1 cellular context compared by ENCODE assay signal in genomic region chr14:99612065-99612736, GRCh38.
TF ChIP-seq lines count a peak whose summit lies in the region.

No MANE protein-coding gene starts in this region.

TF ChIP-seq in HepG2, 621 proteins besides CTCF, POLR2A, EP300 and RAD21:
- TF ChIP-seq ZNF768 (CRISPR knock-in tag; IDR thresholded peaks at IDR 0.05) = no peak
- no peak for TF ChIP-seq ZNF207 (IDR thresholded peaks at IDR 0.05; ENCODE audit: borderline replicate concordance)
- TF ChIP-seq STAT6 (CRISPR knock-in tag; IDR thresholded peaks at IDR 0.05; ENCODE audit: borderline replicate concordance) = no peak
- TF ChIP-seq PREB (CRISPR knock-in tag; IDR thresholded peaks at IDR 0.05) = no peak
- no peak for TF ChIP-seq TGIF2 (CRISPR knock-in tag; IDR thresholded peaks at IDR 0.05)
- TF ChIP-seq PRMT3 (CRISPR knock-in tag; IDR thresholded peaks at IDR 0.05; ENCODE audit: borderline replicate concordance, low read depth) = no peak
- no peak for TF ChIP-seq ESRRA (CRISPR knock-in tag; IDR thresholded peaks at IDR 0.05; ENCODE audit: low read depth)
- TF ChIP-seq TFDP2 (CRISPR knock-in tag; IDR thresholded peaks at IDR 0.05) = no peak
- no peak for TF ChIP-seq SSRP1 (CRISPR knock-in tag; IDR thresholded peaks at IDR 0.05)
- no peak for TF ChIP-seq ZNF17 (CRISPR knock-in tag; IDR thresholded peaks at IDR 0.05)
- TF ChIP-seq MBNL3 (CRISPR knock-in tag; conservative IDR thresholded peaks at IDR 0.05) = no peak
- TF ChIP-seq CREM (IDR thresholded peaks at IDR 0.05) = no peak
- TF ChIP-seq CREM (CRISPR knock-in tag; IDR thresholded peaks at IDR 0.05) = no peak
- no peak for TF ChIP-seq MYNN (CRISPR knock-in tag; IDR thresholded peaks at IDR 0.05; ENCODE audit: low read depth)
- TF ChIP-seq GTF3A (CRISPR knock-in tag; conservative IDR thresholded peaks at IDR 0.05) = no peak
- TF ChIP-seq JUNB (CRISPR knock-in tag; IDR thresholded peaks at IDR 0.05; ENCODE audit: borderline replicate concordance) = no peak
- TF ChIP-seq ZBTB8A (CRISPR knock-in tag; IDR thresholded peaks at IDR 0.05; ENCODE audit: borderline replicate concordance, low read depth) = no peak
- TF ChIP-seq SIX4 (CRISPR knock-in tag; IDR thresholded peaks at IDR 0.05) = no peak
